1 cellular context compared by ENCODE assay signal in the genomic region with DNA sequence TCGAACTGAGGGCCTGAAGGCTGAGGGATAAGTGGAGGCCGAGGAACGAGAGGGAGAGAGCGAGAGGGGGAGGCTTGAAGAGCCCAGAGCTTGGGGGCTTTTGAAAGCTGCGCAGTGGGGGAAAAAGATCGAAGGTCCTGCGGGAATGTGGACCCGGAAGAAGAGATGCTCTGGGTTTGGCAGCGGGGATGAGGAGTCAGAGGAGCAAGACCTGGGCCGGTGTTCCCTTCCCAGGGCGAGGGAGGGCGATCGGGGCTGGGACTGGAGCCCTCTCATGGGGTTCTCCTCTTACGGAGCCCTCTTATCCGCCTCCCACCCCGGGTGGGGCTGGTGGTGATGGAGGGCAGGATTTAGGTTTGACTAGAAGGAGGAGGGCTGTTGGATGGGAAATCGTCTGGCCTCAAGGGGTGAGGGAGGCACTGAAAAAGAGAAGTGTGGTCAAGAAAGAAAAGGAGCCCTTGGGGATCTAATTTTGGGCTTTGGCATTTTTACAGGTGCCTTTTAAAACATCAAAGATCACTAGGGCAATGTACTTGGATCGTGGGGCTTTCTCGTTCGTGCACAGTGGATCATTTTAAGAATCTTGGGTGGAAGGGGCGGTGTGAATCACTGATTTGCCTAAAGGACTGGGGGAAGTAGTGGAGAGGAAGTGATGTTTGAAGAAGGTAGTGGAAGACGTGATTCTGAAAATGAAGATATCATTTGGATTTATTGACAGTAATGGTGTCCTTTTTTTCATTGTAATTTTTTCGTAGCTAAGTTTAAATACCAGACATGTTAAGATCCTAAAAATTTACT.
A peak's percentile ranks its signal among the peaks of the same experiment; 100 is the strongest.
TF ChIP-seq lines count a peak whose summit lies in the region.

No MANE protein-coding gene starts in this region.

TF ChIP-seq in K562, 482 proteins besides CTCF, POLR2A, EP300 and RAD21 (continued from another document and continues in another):
- TF ChIP-seq CTBP1 (IDR thresholded peaks at IDR 0.05; ENCODE audit: borderline replicate concordance), result peak; percentile 63; the same call in 1 of the 2 replicates
- 0 out of 2 replicates have a peak, but pooled peaks have one; percentile 91 for TF ChIP-seq DNMT1 (IDR thresholded peaks at IDR 0.05)
- TF ChIP-seq SPI1 (IDR thresholded peaks at IDR 0.05; ENCODE audit: borderline replicate concordance, low read depth, low read length), result peak; percentile 68
- 0 out of 2 replicates have a peak, but pooled peaks have one; percentile 0 for TF ChIP-seq ZNF165 (CRISPR knock-in tag; IDR thresholded peaks at IDR 0.05; ENCODE audit: borderline replicate concordance)
- TF ChIP-seq, protein P1, sequence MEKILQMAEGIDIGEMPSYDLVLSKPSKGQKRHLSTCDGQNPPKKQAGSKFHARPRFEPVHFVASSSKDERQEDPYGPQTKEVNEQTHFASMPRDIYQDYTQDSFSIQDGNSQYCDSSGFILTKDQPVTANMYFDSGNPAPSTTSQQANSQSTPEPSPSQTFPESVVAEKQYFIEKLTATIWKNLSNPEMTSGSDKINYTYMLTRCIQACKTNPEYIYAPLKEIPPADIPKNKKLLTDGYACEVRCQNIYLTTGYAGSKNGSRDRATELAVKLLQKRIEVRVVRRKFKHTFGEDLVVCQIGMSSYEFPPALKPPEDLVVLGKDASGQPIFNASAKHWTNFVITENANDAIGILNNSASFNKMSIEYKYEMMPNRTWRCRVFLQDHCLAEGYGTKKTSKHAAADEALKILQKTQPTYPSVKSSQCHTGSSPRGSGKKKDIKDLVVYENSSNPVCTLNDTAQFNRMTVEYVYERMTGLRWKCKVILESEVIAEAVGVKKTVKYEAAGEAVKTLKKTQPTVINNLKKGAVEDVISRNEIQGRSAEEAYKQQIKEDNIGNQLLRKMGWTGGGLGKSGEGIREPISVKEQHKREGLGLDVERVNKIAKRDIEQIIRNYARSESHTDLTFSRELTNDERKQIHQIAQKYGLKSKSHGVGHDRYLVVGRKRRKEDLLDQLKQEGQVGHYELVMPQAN (IDR thresholded peaks at IDR 0.05; ENCODE audit: borderline replicate concordance), result peak; percentile 10
- TF ChIP-seq NR2F6 (CRISPR knock-in tag; IDR thresholded peaks at IDR 0.05), result no peak
- TF ChIP-seq TOE1 (IDR thresholded peaks at IDR 0.05; ENCODE audit: borderline replicate concordance), result peak; percentile 67
- TF ChIP-seq TOE1 (CRISPR knock-in tag; IDR thresholded peaks at IDR 0.05; ENCODE audit: borderline replicate concordance, low read depth), result no peak
- TF ChIP-seq, protein P2, sequence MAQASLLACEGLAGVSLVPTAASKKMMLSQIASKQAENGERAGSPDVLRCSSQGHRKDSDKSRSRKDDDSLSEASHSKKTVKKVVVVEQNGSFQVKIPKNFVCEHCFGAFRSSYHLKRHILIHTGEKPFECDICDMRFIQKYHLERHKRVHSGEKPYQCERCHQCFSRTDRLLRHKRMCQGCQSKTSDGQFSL (CRISPR knock-in tag; IDR thresholded peaks at IDR 0.05), result peak; percentile 36; the same call in 1 of the 2 replicates
- TF ChIP-seq, protein P2 (tag; IDR thresholded peaks at IDR 0.05), result no peak
- TF ChIP-seq NR2C1 (IDR thresholded peaks at IDR 0.05), result 0 out of 2 replicates have a peak, but pooled peaks have one; percentile 11
- no peak for TF ChIP-seq NR2C1 (tag; IDR thresholded peaks at IDR 0.05)
- TF ChIP-seq ZNF41 (CRISPR knock-in tag; conservative IDR thresholded peaks at IDR 0.05), result no peak
- peak; percentile 29; the same call in 1 of the 2 replicates for TF ChIP-seq SMARCA4 (IDR thresholded peaks at IDR 0.05)
- peak in 1 of 2 experiments; percentile 61; a peak in 2 of 4 replicates for TF ChIP-seq UBTF (IDR thresholded peaks at IDR 0.05; ENCODE audit: borderline replicate concordance in 1 of 2, low read depth in 2 of 2, low read length in 2 of 2)
- 0 out of 2 replicates have a peak, but pooled peaks have one; percentile 14 for TF ChIP-seq LCOR (CRISPR knock-in tag; IDR thresholded peaks at IDR 0.05)
- TF ChIP-seq ARID2 (IDR thresholded peaks at IDR 0.05), result 0 out of 2 replicates have a peak, but pooled peaks have one; percentile 24
- TF ChIP-seq TAF15 (IDR thresholded peaks at IDR 0.05; ENCODE audit: low read depth, low read length), result 0 out of 2 replicates have a peak, but pooled peaks have one; percentile 53
- peak; percentile 95; the same call in 1 of the 2 replicates for TF ChIP-seq LARP7 (IDR thresholded peaks at IDR 0.05)
- TF ChIP-seq NCOA6 (IDR thresholded peaks at IDR 0.05), result peak; percentile 64; the same call in 1 of the 2 replicates
- TF ChIP-seq HLTF (IDR thresholded peaks at IDR 0.05), result peak; percentile 89; the same call in 1 of the 2 replicates
- TF ChIP-seq, protein P3, sequence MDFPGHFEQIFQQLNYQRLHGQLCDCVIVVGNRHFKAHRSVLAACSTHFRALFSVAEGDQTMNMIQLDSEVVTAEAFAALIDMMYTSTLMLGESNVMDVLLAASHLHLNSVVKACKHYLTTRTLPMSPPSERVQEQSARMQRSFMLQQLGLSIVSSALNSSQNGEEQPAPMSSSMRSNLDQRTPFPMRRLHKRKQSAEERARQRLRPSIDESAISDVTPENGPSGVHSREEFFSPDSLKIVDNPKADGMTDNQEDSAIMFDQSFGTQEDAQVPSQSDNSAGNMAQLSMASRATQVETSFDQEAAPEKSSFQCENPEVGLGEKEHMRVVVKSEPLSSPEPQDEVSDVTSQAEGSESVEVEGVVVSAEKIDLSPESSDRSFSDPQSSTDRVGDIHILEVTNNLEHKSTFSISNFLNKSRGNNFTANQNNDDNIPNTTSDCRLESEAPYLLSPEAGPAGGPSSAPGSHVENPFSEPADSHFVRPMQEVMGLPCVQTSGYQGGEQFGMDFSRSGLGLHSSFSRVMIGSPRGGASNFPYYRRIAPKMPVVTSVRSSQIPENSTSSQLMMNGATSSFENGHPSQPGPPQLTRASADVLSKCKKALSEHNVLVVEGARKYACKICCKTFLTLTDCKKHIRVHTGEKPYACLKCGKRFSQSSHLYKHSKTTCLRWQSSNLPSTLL (IDR thresholded peaks at IDR 0.05), result 0 out of 2 replicates have a peak, but pooled peaks have one; percentile 32
- peak; percentile 45; the same call in 1 of the 2 replicates for TF ChIP-seq MTA1 (IDR thresholded peaks at IDR 0.05; ENCODE audit: borderline replicate concordance)
- 0 out of 2 replicates have a peak, but pooled peaks have one; percentile 1 for TF ChIP-seq TAL1 (IDR thresholded peaks at IDR 0.05)
- 0 out of 2 replicates have a peak, but pooled peaks have one; percentile 28 for TF ChIP-seq ZNF24 (IDR thresholded peaks at IDR 0.05)
- TF ChIP-seq RBBP5 (IDR thresholded peaks at IDR 0.05; ENCODE audit: borderline replicate concordance, insufficient read depth, low read length, poor library complexity, severe bottlenecking), result peak; percentile 60
- no peak for TF ChIP-seq FOXA1 (IDR thresholded peaks at IDR 0.05; ENCODE audit: borderline replicate concordance)
- TF ChIP-seq ZNF280A (IDR thresholded peaks at IDR 0.05; ENCODE audit: low read depth, partially characterized antibody), result peak; percentile 28
- no peak for TF ChIP-seq STAT5B (CRISPR knock-in tag; IDR thresholded peaks at IDR 0.05)
- TF ChIP-seq OTX1 (CRISPR knock-in tag; IDR thresholded peaks at IDR 0.05), result 0 out of 2 replicates have a peak, but pooled peaks have one; percentile 39
- TF ChIP-seq, protein P4, sequence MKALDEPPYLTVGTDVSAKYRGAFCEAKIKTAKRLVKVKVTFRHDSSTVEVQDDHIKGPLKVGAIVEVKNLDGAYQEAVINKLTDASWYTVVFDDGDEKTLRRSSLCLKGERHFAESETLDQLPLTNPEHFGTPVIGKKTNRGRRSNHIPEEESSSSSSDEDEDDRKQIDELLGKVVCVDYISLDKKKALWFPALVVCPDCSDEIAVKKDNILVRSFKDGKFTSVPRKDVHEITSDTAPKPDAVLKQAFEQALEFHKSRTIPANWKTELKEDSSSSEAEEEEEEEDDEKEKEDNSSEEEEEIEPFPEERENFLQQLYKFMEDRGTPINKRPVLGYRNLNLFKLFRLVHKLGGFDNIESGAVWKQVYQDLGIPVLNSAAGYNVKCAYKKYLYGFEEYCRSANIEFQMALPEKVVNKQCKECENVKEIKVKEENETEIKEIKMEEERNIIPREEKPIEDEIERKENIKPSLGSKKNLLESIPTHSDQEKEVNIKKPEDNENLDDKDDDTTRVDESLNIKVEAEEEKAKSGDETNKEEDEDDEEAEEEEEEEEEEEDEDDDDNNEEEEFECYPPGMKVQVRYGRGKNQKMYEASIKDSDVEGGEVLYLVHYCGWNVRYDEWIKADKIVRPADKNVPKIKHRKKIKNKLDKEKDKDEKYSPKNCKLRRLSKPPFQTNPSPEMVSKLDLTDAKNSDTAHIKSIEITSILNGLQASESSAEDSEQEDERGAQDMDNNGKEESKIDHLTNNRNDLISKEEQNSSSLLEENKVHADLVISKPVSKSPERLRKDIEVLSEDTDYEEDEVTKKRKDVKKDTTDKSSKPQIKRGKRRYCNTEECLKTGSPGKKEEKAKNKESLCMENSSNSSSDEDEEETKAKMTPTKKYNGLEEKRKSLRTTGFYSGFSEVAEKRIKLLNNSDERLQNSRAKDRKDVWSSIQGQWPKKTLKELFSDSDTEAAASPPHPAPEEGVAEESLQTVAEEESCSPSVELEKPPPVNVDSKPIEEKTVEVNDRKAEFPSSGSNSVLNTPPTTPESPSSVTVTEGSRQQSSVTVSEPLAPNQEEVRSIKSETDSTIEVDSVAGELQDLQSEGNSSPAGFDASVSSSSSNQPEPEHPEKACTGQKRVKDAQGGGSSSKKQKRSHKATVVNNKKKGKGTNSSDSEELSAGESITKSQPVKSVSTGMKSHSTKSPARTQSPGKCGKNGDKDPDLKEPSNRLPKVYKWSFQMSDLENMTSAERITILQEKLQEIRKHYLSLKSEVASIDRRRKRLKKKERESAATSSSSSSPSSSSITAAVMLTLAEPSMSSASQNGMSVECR (CRISPR knock-in tag; IDR thresholded peaks at IDR 0.05), result 0 out of 2 replicates have a peak, but pooled peaks have one; percentile 59
- TF ChIP-seq HDAC1 (IDR thresholded peaks at IDR 0.05), result peak in 1 of 2 experiments; percentile 40; a peak in 1 of 4 replicates
- no peak for TF ChIP-seq MTA3 (IDR thresholded peaks at IDR 0.05; ENCODE audit: borderline replicate concordance)
- peak in 1 of 2 experiments; percentile 46; a peak in 1 of 4 replicates for TF ChIP-seq RCOR1 (IDR thresholded peaks at IDR 0.05; ENCODE audit: borderline replicate concordance in 1 of 2, low read depth in 2 of 2, low read length in 2 of 2)
- 0 out of 2 replicates have a peak, but pooled peaks have one; percentile 25 for TF ChIP-seq SIN3B (IDR thresholded peaks at IDR 0.05; ENCODE audit: low read depth)
- TF ChIP-seq RBFOX2 (IDR thresholded peaks at IDR 0.05; ENCODE audit: low read depth, low read length), result no peak
- TF ChIP-seq ELF2 (CRISPR knock-in tag; IDR thresholded peaks at IDR 0.05), result peak; percentile 45; the same call in 1 of the 2 replicates
- TF ChIP-seq EP400 (IDR thresholded peaks at IDR 0.05), result peak; percentile 31; the same call in 1 of the 2 replicates
- peak; percentile 76; the same call in 1 of the 2 replicates for TF ChIP-seq XRCC5 (IDR thresholded peaks at IDR 0.05; ENCODE audit: low read depth, low read length)
- TF ChIP-seq ZNF586 (CRISPR knock-in tag; conservative IDR thresholded peaks at IDR 0.05), result 0 out of 2 replicates have a peak, but pooled peaks have one; percentile 24
- peak; percentile 12 to 35; a peak in 1 of 4 replicates for TF ChIP-seq FOXK2 (conservative IDR thresholded peaks at IDR 0.05 in 1 of 2, IDR thresholded peaks at IDR 0.05 in 1 of 2; ENCODE audit: low read depth in 2 of 2)
- peak; percentile 9; the same call in 1 of the 2 replicates for TF ChIP-seq ELF1 (tag; IDR thresholded peaks at IDR 0.05)
- no peak for TF ChIP-seq USF2 (CRISPR knock-in tag; IDR thresholded peaks at IDR 0.05)
- peak; percentile 53; the same call in 1 of the 2 replicates for TF ChIP-seq MIER1 (IDR thresholded peaks at IDR 0.05; ENCODE audit: low read depth)
- 0 out of 2 replicates have a peak, but pooled peaks have one; percentile 9 for TF ChIP-seq EHMT2 (IDR thresholded peaks at IDR 0.05)
- TF ChIP-seq SRF (CRISPR knock-in tag; IDR thresholded peaks at IDR 0.05), result peak in 1 of 2 experiments; percentile 66; a peak in 1 of 4 replicates
- 0 out of 2 replicates have a peak, but pooled peaks have one; percentile 26 for TF ChIP-seq CC2D1A (IDR thresholded peaks at IDR 0.05)
- peak; percentile 85 for TF ChIP-seq HDAC2 (IDR thresholded peaks at IDR 0.05)
